Comparison of ENCODE assay signal across 15 cellular contexts in genomic region chr10:16788125-16788524, GRCh38. TPM values are rescaled to one million over a fixed set of nuclear protein-coding genes. Genes with fewer than 3 reads are reported as not detected.
A peak's percentile ranks its signal among the peaks of the same experiment; 100 is the strongest.
DNase-seq lines count a peak whose midpoint lies in the region; ATAC-seq and TF ChIP-seq lines count a peak whose summit lies in the region.
"Had no signal": no experiment of that assay in that cellular context is flagged by ENCODE, and none has a peak within 500 bp of the region (broad histone marks: within the 10 kb centered on the region; RNA-seq: fewer than 3 reads in every experiment).

No MANE protein-coding gene starts in this region.

- intact Hi-C loops in CD4-positive, alpha-beta T cell (cut with DNase I, micrococcal nuclease) = no loop called here
- intact Hi-C loops in esophagus muscularis mucosa (cut with DNase I) = no loop called here

- H3K27ac ChIP-seq in CD4-positive, alpha-beta T cell (ENCODE audit: low read depth, low read length) = peak overlapping the region; percentile 71
- no peak overlapping the region for H3K27ac ChIP-seq in esophagus muscularis mucosa (replicated peaks in 1 of 4)
- H3K27ac ChIP-seq: BLaER1, lower lobe of right lung, ovary had no signal

- no peaks in the 10 kb centered on the region for H3K27me3 ChIP-seq in CD4-positive, alpha-beta T cell (ENCODE audit: control insufficient read depth, insufficient read depth, low read length)
- H3K27me3 ChIP-seq in esophagus muscularis mucosa = no peaks in the 10 kb centered on the region
- H3K27me3 ChIP-seq: BLaER1, ovary had no signal

- no peak overlapping the region for H3K4me3 ChIP-seq in esophagus muscularis mucosa
- H3K4me3 ChIP-seq: BLaER1, lower lobe of right lung, ovary had no signal

- H3K4me1 Mint-ChIP-seq in CD4-positive, alpha-beta T cell (ENCODE audit: low read depth) = peaks cover 21% of the 10 kb centered on the region
- H3K4me1 Mint-ChIP-seq in activated naive CD8-positive, alpha-beta T cell treated with anti-CD3 and anti-CD28 coated beads, Interleukin-2, amount 50 U/mL, for 24 hours = peaks cover 33% of the 10 kb centered on the region

- CTCF ChIA-PET in CD4-positive, alpha-beta T cell (lab: Charles Lee) = no interaction called here

- peaks cover 48% of the 10 kb centered on the region for H3K36me3 Mint-ChIP-seq in CD4-positive, alpha-beta T cell (ENCODE audit: low read depth)
- H3K36me3 Mint-ChIP-seq in activated naive CD8-positive, alpha-beta T cell treated with anti-CD3 and anti-CD28 coated beads, Interleukin-2, amount 50 U/mL, for 24 hours (ENCODE audit: low read depth) = peaks cover 41% of the 10 kb centered on the region

- peaks cover 0 to 7% (median 2%) of the 10 kb centered on the region in 4 donors for H3K36me3 ChIP-seq in esophagus muscularis mucosa
- H3K36me3 ChIP-seq: lower lobe of right lung, ovary had no signal

- 96% methylated on average over 6 of the region's 6 CpGs for WGBS in esophagus muscularis mucosa

- no peak for TF ChIP-seq POLR2A in esophagus muscularis mucosa (IDR thresholded peaks at IDR 0.05; ENCODE audit: low read depth)

- no peak for DNase-seq in CD4-positive, alpha-beta T cell
- DNase-seq in activated naive CD8-positive, alpha-beta T cell treated with anti-CD3 and anti-CD28 coated beads, Interleukin-2, amount 50 U/mL, for 24 hours = no peak
- DNase-seq in HCEC 1CT (no peak), EL (no peak), esophagus muscularis mucosa (ENCODE audit: extremely low spot score) (no peak)
- DNase-seq: caudate nucleus, H7, hypothalamus, lower lobe of right lung, NCI-H2171, ovary had no signal

- H3K9me3 Mint-ChIP-seq in CD4-positive, alpha-beta T cell = peaks cover 2% of the 10 kb centered on the region
- H3K9me3 Mint-ChIP-seq in activated naive CD8-positive, alpha-beta T cell treated with anti-CD3 and anti-CD28 coated beads, Interleukin-2, amount 50 U/mL, for 24 hours = peaks cover 12% of the 10 kb centered on the region

- POLR2A ChIA-PET in CD4-positive, alpha-beta T cell (lab: Charles Lee) = interaction anchor here (2.6 kb wide), 1 partner anchor 29 kb away, joined by 13 read pairs; the partner anchor contains the start of gene RSU1

- H3K9me3 ChIP-seq in CD4-positive, alpha-beta T cell (ENCODE audit: control insufficient read depth, low read length) = no peaks in the 10 kb centered on the region
- H3K9me3 ChIP-seq in esophagus muscularis mucosa = no peaks in the 10 kb centered on the region
- H3K9me3 ChIP-seq: lower lobe of right lung, ovary had no signal

- peak; percentile 4 for ATAC-seq in CD4-positive, alpha-beta T cell (ENCODE audit: poor library complexity)
- ATAC-seq in GM19023 (IDR thresholded peaks at IDR 0.05; ENCODE audit: unreplicated experiment) = peak; percentile 57
- ATAC-seq in HG03460 (IDR thresholded peaks at IDR 0.05; ENCODE audit: unreplicated experiment) = peak; percentile 13
- ATAC-seq in activated naive CD8-positive, alpha-beta T cell treated with anti-CD3 and anti-CD28 coated beads, Interleukin-2, amount 50 U/mL, for 24 hours = peak; percentile 52
- no peak for ATAC-seq in GM21619 (IDR thresholded peaks at IDR 0.05; ENCODE audit: unreplicated experiment)
- ATAC-seq: lower lobe of right lung had no signal

- no peak for TF ChIP-seq CTCF in CD4-positive, alpha-beta T cell (IDR thresholded peaks at IDR 0.05)
- no peak for TF ChIP-seq CTCF in esophagus muscularis mucosa (IDR thresholded peaks at IDR 0.05)

- peaks cover 0 to 10% (median 7%) of the 10 kb centered on the region in 4 donors for H3K4me1 ChIP-seq in esophagus muscularis mucosa
- H3K4me1 ChIP-seq: BLaER1, lower lobe of right lung had no signal

- H3K27me3 Mint-ChIP-seq in CD4-positive, alpha-beta T cell = no peaks in the 10 kb centered on the region
- H3K27me3 Mint-ChIP-seq in activated naive CD8-positive, alpha-beta T cell treated with anti-CD3 and anti-CD28 coated beads, Interleukin-2, amount 50 U/mL, for 24 hours = no peaks in the 10 kb centered on the region

- no peak overlapping the region for H3K4me3 Mint-ChIP-seq in CD4-positive, alpha-beta T cell
- H3K4me3 Mint-ChIP-seq in activated naive CD8-positive, alpha-beta T cell treated with anti-CD3 and anti-CD28 coated beads, Interleukin-2, amount 50 U/mL, for 24 hours = peak overlapping the region; percentile 57

- no peak for TF ChIP-seq EP300 in esophagus muscularis mucosa (IDR thresholded peaks at IDR 0.05)

- peak overlapping the region; percentile 88 for H3K27ac Mint-ChIP-seq in CD4-positive, alpha-beta T cell
- H3K27ac Mint-ChIP-seq in activated naive CD8-positive, alpha-beta T cell treated with anti-CD3 and anti-CD28 coated beads, Interleukin-2, amount 50 U/mL, for 24 hours = peak overlapping the region; percentile 83

RNA-seq across cellular contexts. Expression of gene RSU1, which starts 29.1 kb away (rescaled TPM):
- 10 to 100 TPM; 26.2 to 28.8 TPM for total RNA-seq in CD4-positive, alpha-beta T cell
- total RNA-seq in esophagus muscularis mucosa = 100 to 1,000 TPM in 2 of 4 donors, 10 to 100 TPM in 2; 56.9 to 146 (median 90.7) TPM
